Comparison of ENCODE assay signal across 12 cellular contexts in the genomic region with DNA sequence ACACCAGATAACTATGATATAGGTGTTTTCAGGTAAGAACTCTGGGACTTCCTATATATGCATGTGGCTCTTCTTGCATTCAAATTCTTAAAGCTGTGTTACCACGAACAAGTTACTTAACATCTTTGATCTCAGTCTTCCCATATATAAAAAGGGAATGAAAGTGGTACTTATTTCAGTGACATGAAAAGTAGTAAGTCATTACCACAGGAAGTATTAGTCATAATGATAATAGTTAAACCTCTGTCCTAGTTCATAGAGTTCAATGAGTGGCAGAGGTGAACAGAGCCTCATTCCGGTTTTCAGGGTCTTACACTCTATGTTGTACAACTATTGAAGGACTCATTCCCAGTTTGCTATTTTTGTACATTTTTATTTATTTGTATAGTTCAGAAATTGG.
A peak's percentile ranks its signal among the peaks of the same experiment; 100 is the strongest.
DNase-seq lines count a peak whose midpoint lies in the region; ATAC-seq, FAIRE-seq and TF ChIP-seq lines count a peak whose summit lies in the region.
"Had no signal": no experiment of that assay in that cellular context is flagged by ENCODE, and none has a peak within 500 bp of the region (broad histone marks: within the 10 kb centered on the region; RNA-seq: fewer than 3 reads in every experiment).

No MANE protein-coding gene starts in this region.

- H2AFZ ChIP-seq in MM.1S (ENCODE audit: low read length) = no peak overlapping the region

- peak; percentile 94 for ATAC-seq in GM19463 (IDR thresholded peaks at IDR 0.05; ENCODE audit: unreplicated experiment)
- ATAC-seq in HG02973 (IDR thresholded peaks at IDR 0.05; ENCODE audit: unreplicated experiment) = peak; percentile 90

- H3K27me3 ChIP-seq in MM.1S (replicated peaks; ENCODE audit: insufficient read depth, low read length) (no peaks in the 10 kb centered on the region), SJCRH30 (0 out of 2 replicates have a peak, but pooled peaks cover 2% of the 10 kb centered on the region)
- H3K27me3 ChIP-seq: MG63 had no signal

- H3K9me3 ChIP-seq in MM.1S (replicated peaks; ENCODE audit: insufficient read depth, low read length) (no peaks in the 10 kb centered on the region), SJCRH30 (replicated peaks) (no peaks in the 10 kb centered on the region)
- H3K9me3 ChIP-seq: MG63 had no signal

- no peak overlapping the region for H3K9ac ChIP-seq in MM.1S (ENCODE audit: low read length)

- peak; percentile 64 for FAIRE-seq in GM12892 (lab: Jason Lieb, UNC)
- FAIRE-seq: H54 had no signal

- H3K36me3 ChIP-seq in MM.1S (replicated peaks; ENCODE audit: insufficient read depth, low read length) = no peaks in the 10 kb centered on the region
- H3K36me3 ChIP-seq in SJCRH30 = no peaks in the 10 kb centered on the region
- H3K36me3 ChIP-seq: MG63 had no signal

- 0 out of 2 replicates have a peak, but pooled peaks cover 7% of the 10 kb centered on the region for H3K4me1 ChIP-seq in MM.1S (ENCODE audit: low read length)
- no peaks in the 10 kb centered on the region for H3K4me1 ChIP-seq in SJCRH30

- TF ChIP-seq POLR2A in GM12892 (IDR thresholded peaks at IDR 0.05; ENCODE audit: low read depth, low read length) = no peak

- no peaks in the 10 kb centered on the region; the same call in 1 of the 2 replicates for H3F3A ChIP-seq in MM.1S (ENCODE audit: insufficient read depth, low read length)

- H3K4me3 ChIP-seq in MM.1S (ENCODE audit: low read length) (no peak overlapping the region), SJCRH30 (no peak overlapping the region)
- H3K4me3 ChIP-seq: MG63 had no signal

- H4K20me1 ChIP-seq in MM.1S (ENCODE audit: insufficient read depth, low read length) = no peaks in the 10 kb centered on the region

- H3K9me2 ChIP-seq in MM.1S (replicated peaks; ENCODE audit: insufficient read depth, low read length) = no peaks in the 10 kb centered on the region

- no peaks in the 10 kb centered on the region for H3K79me2 ChIP-seq in MM.1S (ENCODE audit: low read length)

- DNase-seq in GM12892 (ENCODE audit: insufficient read length) = no peak
- DNase-seq in MM.1S = peak; percentile 9
- DNase-seq in activated effector memory CD4-positive, alpha-beta T cell treated with anti-CD3 and anti-CD28 coated beads, Interleukin-2, amount 50 U/mL, for 16 hours = no peak
- no peak for DNase-seq in NCI-H1930 (lab: John Stamatoyannopoulos, UW)
- no peak for DNase-seq in SJCRH30
- DNase-seq in HCEC 1CT = no peak
- DNase-seq: activated CD4-positive, CD25-positive, alpha-beta regulatory T cell; activated naive CD4-positive, alpha-beta T cell treated with anti-CD3 and anti-CD28 coated beads, Interleukin-2, amount 50 U/mL, for 16 hours; MG63 had no signal

- H3K4me2 ChIP-seq in MM.1S (ENCODE audit: low read depth, low read length) = no peak overlapping the region

- TF ChIP-seq CTCF in MM.1S (IDR thresholded peaks at IDR 0.05; ENCODE audit: low read length) = no peak

- H3K27ac ChIP-seq in MM.1S (ENCODE audit: low read length) = no peak overlapping the region
- no peak overlapping the region for H3K27ac ChIP-seq in SJCRH30
